22 cellular contexts compared by ENCODE assay signal in genomic region chr2:40564174-40564573, GRCh38.
"Had no signal": no experiment of that assay in that cellular context is flagged by ENCODE, and none has a peak within 500 bp of the region (broad histone marks: within the 10 kb centered on the region; RNA-seq: fewer than 3 reads in every experiment).

No MANE protein-coding gene starts in this region.

- H3K36me3 ChIP-seq: suprapubic skin, thyroid gland, vagina had no signal

- H3K27me3 ChIP-seq: foreskin keratinocyte, hepatocyte, suprapubic skin, thyroid gland, vagina had no signal

- H3K4me1 ChIP-seq: foreskin keratinocyte, psoas muscle, suprapubic skin, thyroid gland, vagina had no signal

- H3K9me3 ChIP-seq: psoas muscle, suprapubic skin, thyroid gland, vagina had no signal

- ATAC-seq: foreskin keratinocyte, left colon, left ventricle myocardium superior, psoas muscle had no signal

- H3K27ac ChIP-seq: coronary artery, foreskin keratinocyte, hepatocyte, psoas muscle, suprapubic skin, thyroid gland, vagina had no signal

- DNase-seq: effector CD4-positive, alpha-beta T cell; endodermal cell; erythroblast; foreskin keratinocyte; head of caudate nucleus; kidney; left colon; left ventricle myocardium superior; mesenchymal stem cell; midbrain; occipital lobe; psoas muscle; small intestine; stimulated activated CD4-positive, alpha-beta T cell treated with anti-CD3 and anti-CD28 coated beads, Interleukin-12 subunit alpha, Interleukin-12 subunit beta, amount 100 ng/mL, for 4 hours; stimulated activated CD4-positive, alpha-beta T cell treated with anti-CD3 and anti-CD28 coated beads, Interleukin-2, amount 100 ng/mL, for 48 hours; stimulated activated naive CD4-positive, alpha-beta T cell treated with Interleukin-2 at 50 U/mL for 16 hours; thyroid gland had no signal

- H3K4me3 ChIP-seq: coronary artery, hepatocyte, lung, psoas muscle, suprapubic skin, thyroid gland, vagina had no signal
